17 cellular contexts compared by ENCODE assay signal in genomic region chr20:57724610-57725405, GRCh38. TPM values are rescaled to one million over a fixed set of nuclear protein-coding genes. Genes with fewer than 3 reads are reported as not detected.
DNase-seq lines count a peak whose midpoint lies in the region; ATAC-seq and TF ChIP-seq lines count a peak whose summit lies in the region.
"Had no signal": no experiment of that assay in that cellular context is flagged by ENCODE, and none has a peak within 500 bp of the region (broad histone marks: within the 10 kb centered on the region; RNA-seq: fewer than 3 reads in every experiment).

No MANE protein-coding gene starts in this region.

- H3K4me1 ChIP-seq in SJCRH30 (peaks cover 37% of the 10 kb centered on the region), trophoblast cell (ENCODE audit: control insufficient read depth in 1 of 2, insufficient read depth in 2 of 2, low read length in 2 of 2) (peaks cover 17 to 18% of the 10 kb centered on the region in 2 experiments), colonic mucosa (no peaks in the 10 kb centered on the region)

- peak overlapping the region; percentile 55 for H3K27ac ChIP-seq in SJCRH30
- peak overlapping the region; percentile 20 for H3K27ac ChIP-seq in trophoblast cell (ENCODE audit: low read depth, low read length)
- no peak overlapping the region for H3K27ac ChIP-seq in colonic mucosa

- H3K14ac ChIP-seq in trophoblast cell (ENCODE audit: low read length), result peak overlapping the region; percentile 13

- H3K4me2 ChIP-seq in trophoblast cell (ENCODE audit: low read length), result no peak overlapping the region

- peak overlapping the region; percentile 8 for H2BK12ac ChIP-seq in trophoblast cell (ENCODE audit: low read length)

- no CpG with 5 or more reads among the region's 16 CpGs for WGBS in trophoblast cell (ENCODE audit: extremely low coverage, insufficient coverage, insufficient read length)

- no peak for TF ChIP-seq CTCF in colonic mucosa (IDR thresholded peaks at IDR 0.05)

- no peaks in the 10 kb centered on the region for H3K79me2 ChIP-seq in trophoblast cell (ENCODE audit: control insufficient read depth, insufficient read depth, low read length, poor library complexity)

- H3K9ac ChIP-seq in trophoblast cell (ENCODE audit: low read length) (no peak overlapping the region), colonic mucosa (ENCODE audit: low read depth in 2 of 2, low read length in 2 of 2) (no peak overlapping the region)

- peak overlapping the region; percentile 2 for H2AK5ac ChIP-seq in trophoblast cell (ENCODE audit: low read length)

- no peaks in the 10 kb centered on the region for H3K27me3 ChIP-seq in SJCRH30
- H3K27me3 ChIP-seq in trophoblast cell (ENCODE audit: insufficient read depth, low read length), result no peaks in the 10 kb centered on the region
- H3K27me3 ChIP-seq in colonic mucosa, result no peaks in the 10 kb centered on the region

- no peak overlapping the region for H4K12ac ChIP-seq in trophoblast cell (ENCODE audit: low read depth, low read length)

- no peak overlapping the region for H2BK5ac ChIP-seq in trophoblast cell (ENCODE audit: low read depth, low read length, poor library complexity)

- H3K4me3 ChIP-seq in SJCRH30 (no peak overlapping the region), trophoblast cell (ENCODE audit: low read depth, low read length) (peak overlapping the region; percentile 8), colonic mucosa (no peak overlapping the region)

- H3K23ac ChIP-seq in trophoblast cell (ENCODE audit: low read length), result no peak overlapping the region

- intact Hi-C loops in colonic mucosa (cut with DNase I), result no loop called here

- no peaks in the 10 kb centered on the region for H3K9me3 ChIP-seq in SJCRH30 (replicated peaks)
- H3K9me3 ChIP-seq in trophoblast cell (ENCODE audit: insufficient read depth, low read depth, low read length), result peaks cover 2% of the 10 kb centered on the region
- no peaks in the 10 kb centered on the region for H3K9me3 ChIP-seq in colonic mucosa

- peaks cover 4% of the 10 kb centered on the region for H3K79me1 ChIP-seq in trophoblast cell (ENCODE audit: low read length)

- H3K18ac ChIP-seq in trophoblast cell (ENCODE audit: low read length), result no peak overlapping the region

- no peak overlapping the region for H3K4ac ChIP-seq in trophoblast cell (ENCODE audit: low read depth, low read length)

- H3K36me3 ChIP-seq in SJCRH30 (no peaks in the 10 kb centered on the region), trophoblast cell (ENCODE audit: control insufficient read depth in 1 of 2, insufficient read depth in 2 of 2, low read length in 2 of 2) (no peaks in the 10 kb centered on the region), colonic mucosa (no peaks in the 10 kb centered on the region)

- DNase-seq in SJCRH30 (peak; percentile 97 to 99), globus pallidus (ENCODE audit: low spot score) (peak; percentile 57), trophoblast cell (peak; percentile 96 to 97), colonic mucosa (no peak), OCI-M2 (lab: John Stamatoyannopoulos, UW; ENCODE audit: unreplicated experiment) (no peak), AG08395 (ENCODE audit: low spot score) (no peak)
- DNase-seq: ACHN; AML-193; DND-41; H9; NCI-H1105; NCI-H2081; NCI-H446 treated with DMSO at 0.1 percent for 48 hours; NCI-H69; NK-92 treated with Interleukin-12 subunit alpha and Interleukin-12 subunit beta, amount 100 ng/mL, for 24 hours; RPMI8226 had no signal

- no peak overlapping the region for H4K8ac ChIP-seq in trophoblast cell (ENCODE audit: low read depth, low read length)

- peak overlapping the region; percentile 30 for H4K91ac ChIP-seq in trophoblast cell (ENCODE audit: low read depth, low read length)

- ATAC-seq in HG02973 (IDR thresholded peaks at IDR 0.05; ENCODE audit: unreplicated experiment), result no peak

- no peak overlapping the region for H2AFZ ChIP-seq in trophoblast cell (ENCODE audit: insufficient read depth, low read length, poor library complexity)

- no peak overlapping the region for H2BK120ac ChIP-seq in trophoblast cell (ENCODE audit: insufficient read depth, low read length, poor library complexity)

RNA-seq across cellular contexts. Expression of gene PMEPA1, which starts 15.0 kb away (rescaled TPM):
- 15.0 and 15.4 TPM in 2 replicates for total RNA-seq in SJCRH30 (2014; rRNA removed; shearing (Covaris generic))
- 43.9 and 46.9 TPM in 2 replicates for polyA plus RNA-seq in trophoblast cell (2013)
- total RNA-seq in colonic mucosa, result 10 to 100 TPM; 13.0 to 26.1 TPM

Comparison
In these comparisons a context has a peak if more than half of its experiments do, and no peak if none do; other contexts are left out.
1. DNase-seq: peak in SJCRH30 (2 of 2), globus pallidus (single experiment) and trophoblast cell (2 of 2); none in colonic mucosa (single experiment), OCI-M2 (single experiment) and AG08395 (single experiment).